32 cellular contexts compared by ENCODE assay signal in genomic region chr4:62327612-62328297, GRCh38.
"Had no signal": no experiment of that assay in that cellular context is flagged by ENCODE, and none has a peak within 500 bp of the region (broad histone marks: within the 10 kb centered on the region; RNA-seq: fewer than 3 reads in every experiment).

No MANE protein-coding gene starts in this region.

- H3K27ac ChIP-seq: VCaP, WERI-Rb-1 had no signal

- DNase-seq: activated B cell treated with CpG ODN at 0.5 μM for 24 hours; activated CD4-positive, alpha-beta memory T cell treated with anti-CD3 and anti-CD28 coated beads for 36 hours; activated CD4-positive, alpha-beta memory T cell treated with anti-CD3 and anti-CD28 coated beads, Interleukin-2, amount 10 ng/mL, durations not matched to agents 7 days and 5 days; activated CD4-positive, alpha-beta T cell treated with anti-CD3 and anti-CD28 coated beads for 1 hour; activated CD4-positive, alpha-beta T cell treated with anti-CD3 and anti-CD28 coated beads for 36 hours; activated CD4-positive, alpha-beta T cell treated with anti-CD3 and anti-CD28 coated beads for 4 hours; activated CD4-positive, alpha-beta T cell treated with anti-CD3 and anti-CD28 coated beads for 48 hours; activated CD4-positive, alpha-beta T cell treated with anti-CD3 and anti-CD28 coated beads, Interleukin-2, amount 10 ng/mL, durations not matched to agents 24 days and 14 days; activated CD4-positive, alpha-beta T cell treated with anti-CD3 and anti-CD28 coated beads, Interleukin-2, amount 10 ng/mL, durations not matched to agents 7 days and 5 days; activated CD4-positive, alpha-beta T cell treated with anti-CD3 and anti-CD28 coated beads, Interleukin-2, amount 50 U/mL, for 1 hour; activated CD4-positive, alpha-beta T cell treated with anti-CD3 and anti-CD28 coated beads, Interleukin-2, amount 50 U/mL, for 4 hours; activated CD4-positive, alpha-beta T cell treated with anti-CD3 and anti-CD28 coated beads, Interleukin-2, amount 50 U/mL, for 48 hours; activated CD4-positive, CD25-positive, alpha-beta regulatory T cell; activated CD4-positive, CD25-positive, alpha-beta regulatory T cell treated with anti-CD3 and anti-CD28 coated beads, Interleukin-2, amount 50 U/mL, for 72 hours; activated CD8-positive, alpha-beta memory T cell treated with anti-CD3 and anti-CD28 coated beads for 24 hours; activated CD8-positive, alpha-beta memory T cell treated with anti-CD3 and anti-CD28 coated beads, Interleukin-2, amount 10 ng/mL, durations not matched to agents 7 days and 5 days; activated CD8-positive, alpha-beta memory T cell treated with anti-CD3 and anti-CD28 coated beads, Interleukin-2, amount 50 U/mL, for 4 hours; activated CD8-positive, alpha-beta memory T cell treated with anti-CD3 and anti-CD28 coated beads, Interleukin-2, amount 50 U/mL, for 48 hours; activated CD8-positive, alpha-beta T cell treated with anti-CD3 and anti-CD28 coated beads for 36 hours; activated CD8-positive, alpha-beta T cell treated with anti-CD3 and anti-CD28 coated beads, Interleukin-2, amount 10 ng/mL, durations not matched to agents 7 days and 5 days; activated T-cell treated with anti-CD3 and anti-CD28 coated beads for 4 hours; activated T-cell treated with anti-CD3 and anti-CD28 coated beads, Interleukin-2, amount 50 U/mL, for 1 hour; activated T-cell treated with anti-CD3 and anti-CD28 coated beads, Interleukin-2, amount 50 U/mL, for 24 hours; T-helper 1 cell; T-helper 17 cell; T-helper 2 cell; T-helper 9 cell; T1000; WERI-Rb-1 had no signal

- H3K36me3 ChIP-seq: WERI-Rb-1 had no signal

- ATAC-seq: activated CD4-positive, alpha-beta T cell treated with anti-CD3 and anti-CD28 coated beads for 36 hours; activated CD4-positive, CD25-positive, alpha-beta regulatory T cell treated with anti-CD3 and anti-CD28 coated beads, Interleukin-2, amount 50 U/mL, for 24 hours; activated CD8-positive, alpha-beta memory T cell treated with anti-CD3 and anti-CD28 coated beads, Interleukin-2, amount 10 ng/mL, durations not matched to agents 7 days and 5 days; activated CD8-positive, alpha-beta T cell treated with anti-CD3 and anti-CD28 coated beads for 36 hours; activated CD8-positive, alpha-beta T cell treated with anti-CD3 and anti-CD28 coated beads, Interleukin-2, amount 10 ng/mL, durations not matched to agents 7 days and 5 days; T-helper 17 cell; WTC11 had no signal
